Comparison of ENCODE assay signal across 17 cellular contexts in genomic region chr1:57857809-57858208, GRCh38.
"Had no signal": no experiment of that assay in that cellular context is flagged by ENCODE, and none has a peak within 500 bp of the region (broad histone marks: within the 10 kb centered on the region; RNA-seq: fewer than 3 reads in every experiment).

No MANE protein-coding gene starts in this region.

- H3K27ac Mint-ChIP-seq: activated CD4-positive, alpha-beta memory T cell treated with anti-CD3 and anti-CD28 coated beads for 36 hours; activated naive CD8-positive, alpha-beta T cell treated with anti-CD3 and anti-CD28 coated beads, Interleukin-2, amount 10 ng/mL, durations not matched to agents 7 days and 5 days; nephron; stimulated activated naive CD8-positive, alpha-beta T cell treated with anti-CD3 and anti-CD28 coated beads, Interleukin-15, Interleukin-2, amounts not matched to agents 100 ng/mL and 50 ng/mL, for 24 hours had no signal

- H3K4me3 ChIP-seq: cardiac muscle cell, colonic mucosa, gastrocnemius medialis, heart right ventricle, thoracic aorta had no signal

- H3K27ac ChIP-seq: cardiac muscle cell, colonic mucosa, gastrocnemius medialis, heart right ventricle, thoracic aorta, VCaP had no signal

- H3K4me3 Mint-ChIP-seq: activated CD4-positive, alpha-beta memory T cell treated with anti-CD3 and anti-CD28 coated beads for 36 hours; activated naive CD8-positive, alpha-beta T cell treated with anti-CD3 and anti-CD28 coated beads, Interleukin-2, amount 10 ng/mL, durations not matched to agents 7 days and 5 days; nephron; stimulated activated naive CD8-positive, alpha-beta T cell treated with anti-CD3 and anti-CD28 coated beads, Interleukin-15, Interleukin-2, amounts not matched to agents 100 ng/mL and 50 ng/mL, for 24 hours had no signal

- H3K36me3 ChIP-seq: cardiac muscle cell, colonic mucosa, gastrocnemius medialis, heart right ventricle, thoracic aorta had no signal

- DNase-seq: activated CD4-positive, alpha-beta memory T cell treated with anti-CD3 and anti-CD28 coated beads for 36 hours; activated naive CD8-positive, alpha-beta T cell treated with anti-CD3 and anti-CD28 coated beads, Interleukin-2, amount 10 ng/mL, durations not matched to agents 7 days and 5 days; anterior cingulate cortex; colonic mucosa; effector memory CD4-positive, alpha-beta T cell; gastrocnemius medialis; heart right ventricle; kidney; left ventricle myocardium superior; mesendoderm; stimulated activated CD4-positive, alpha-beta T cell treated with anti-CD3 and anti-CD28 coated beads, Interleukin-4, amount 100 ng/mL, for 1 hour; stimulated activated CD8-positive, alpha-beta memory T cell treated with anti-CD3 and anti-CD28 coated beads, Interleukin-4, amount 100 ng/mL, for 48 hours had no signal

- H3K9me3 ChIP-seq: colonic mucosa, gastrocnemius medialis, heart right ventricle, thoracic aorta had no signal

- H3K4me1 Mint-ChIP-seq: activated naive CD8-positive, alpha-beta T cell treated with anti-CD3 and anti-CD28 coated beads, Interleukin-2, amount 10 ng/mL, durations not matched to agents 7 days and 5 days had no signal

- H3K27me3 Mint-ChIP-seq: activated CD4-positive, alpha-beta memory T cell treated with anti-CD3 and anti-CD28 coated beads for 36 hours had no signal

- FAIRE-seq: kidney had no signal

- H3K4me1 ChIP-seq: colonic mucosa, gastrocnemius medialis, heart right ventricle had no signal

- ATAC-seq: gastrocnemius medialis, heart right ventricle, left ventricle myocardium superior had no signal

- H3K9me3 Mint-ChIP-seq: activated CD4-positive, alpha-beta memory T cell treated with anti-CD3 and anti-CD28 coated beads for 36 hours; activated naive CD8-positive, alpha-beta T cell treated with anti-CD3 and anti-CD28 coated beads, Interleukin-2, amount 10 ng/mL, durations not matched to agents 7 days and 5 days; nephron; stimulated activated naive CD8-positive, alpha-beta T cell treated with anti-CD3 and anti-CD28 coated beads, Interleukin-15, Interleukin-2, amounts not matched to agents 100 ng/mL and 50 ng/mL, for 24 hours had no signal

- H3K27me3 ChIP-seq: cardiac muscle cell, colonic mucosa, gastrocnemius medialis, heart right ventricle had no signal

- H3K36me3 Mint-ChIP-seq: activated CD4-positive, alpha-beta memory T cell treated with anti-CD3 and anti-CD28 coated beads for 36 hours; activated naive CD8-positive, alpha-beta T cell treated with anti-CD3 and anti-CD28 coated beads, Interleukin-2, amount 10 ng/mL, durations not matched to agents 7 days and 5 days had no signal
